In the genomic region with DNA sequence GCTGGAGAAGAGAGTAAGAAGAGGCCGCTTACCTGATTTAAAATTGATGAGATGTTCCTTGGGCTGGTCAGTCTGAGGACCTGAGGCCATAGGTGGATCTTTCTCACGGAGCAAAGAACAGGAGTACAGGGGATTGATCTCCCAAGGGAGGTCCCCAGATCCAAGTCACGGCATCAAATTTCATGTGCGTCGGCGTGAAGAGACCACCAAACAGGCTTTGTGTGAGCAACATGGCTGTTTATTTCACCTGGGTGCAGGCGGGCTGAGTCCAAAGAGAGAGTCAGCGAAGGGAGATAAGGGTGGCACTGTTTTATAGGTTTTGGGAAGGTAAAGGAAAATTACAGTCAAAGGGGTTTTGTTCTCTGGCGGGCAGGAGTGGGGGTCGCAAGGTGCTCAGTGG, we compare ENCODE assay signal across 6 cellular contexts.
DNase-seq lines count a peak whose midpoint lies in the region; ATAC-seq and TF ChIP-seq lines count a peak whose summit lies in the region.
"Not testable (repeated sequence)": the region's sequence is repeated elsewhere in the genome, so short reads cannot be mapped to it uniquely, and the experiment has no call there.

No MANE protein-coding gene starts in this region.

- not testable (repeated sequence) for H3K27me3 Mint-ChIP-seq in GM23338 (ENCODE audit: insufficient read depth, low read depth, poor library complexity); WTC11 (ENCODE audit: low read depth); nephron progenitor cell (ENCODE audit: low read depth, poor library complexity)
- peaks cover 22% of the 10 kb centered on the region for H3K27me3 Mint-ChIP-seq in type B pancreatic cell

- H3K36me3 Mint-ChIP-seq in GM23338 (ENCODE audit: low read depth); nephron progenitor cell (ENCODE audit: low read depth): not testable (repeated sequence)
- H3K36me3 Mint-ChIP-seq in WTC11 (peaks cover 24% of the 10 kb centered on the region), type B pancreatic cell (peaks cover 17% of the 10 kb centered on the region)

- H2AFZ ChIP-seq in GM23338, result not testable (repeated sequence)

- H3K27ac Mint-ChIP-seq in GM23338, result not testable (repeated sequence)
- H3K27ac Mint-ChIP-seq in WTC11, result peak overlapping the region; percentile 91
- peak overlapping the region; percentile 7 for H3K27ac Mint-ChIP-seq in nephron progenitor cell
- peak overlapping the region; percentile 82 for H3K27ac Mint-ChIP-seq in type B pancreatic cell

- H3K79me2 ChIP-seq in GM23338 (replicated peaks; ENCODE audit: insufficient read depth), result not testable (repeated sequence)

- H3K4me1 ChIP-seq in GM23338 (ENCODE audit: insufficient read depth) (peaks cover 13% of the 10 kb centered on the region), HUES48 (ENCODE audit: control insufficient read depth, insufficient read depth, low read length) (peaks cover 39% of the 10 kb centered on the region)

- H3K4me2 ChIP-seq in GM23338, result peak overlapping the region; percentile 48

- not testable (repeated sequence) for H3K9me3 ChIP-seq in HUES48 (ENCODE audit: control insufficient read depth, insufficient read depth, low read length)

- not testable (repeated sequence) for H3K9me2 ChIP-seq in GM23338 (ENCODE audit: insufficient read depth)

- H3K4me3 Mint-ChIP-seq in GM23338, nephron progenitor cell: not testable (repeated sequence)
- H3K4me3 Mint-ChIP-seq in WTC11, result peak overlapping the region; percentile 73
- peak overlapping the region; percentile 78 for H3K4me3 Mint-ChIP-seq in type B pancreatic cell

- TF ChIP-seq CTCF in GM23338 (conservative IDR thresholded peaks at IDR 0.05; ENCODE audit: low read depth in 2 of 2); WTC11 (IDR thresholded peaks at IDR 0.05); nephron progenitor cell (IDR thresholded peaks at IDR 0.05); type B pancreatic cell (conservative IDR thresholded peaks at IDR 0.05): not testable (repeated sequence)

- not testable (repeated sequence) for H3K27me3 ChIP-seq in GM23338 (ENCODE audit: insufficient read depth); HUES48 (ENCODE audit: control insufficient read depth, insufficient read depth, low read length)

- peaks cover 11% of the 10 kb centered on the region for H3K4me1 Mint-ChIP-seq in GM23338
- H3K4me1 Mint-ChIP-seq in WTC11, result peaks cover 81% of the 10 kb centered on the region
- H3K4me1 Mint-ChIP-seq in nephron progenitor cell; type B pancreatic cell (ENCODE audit: unreplicated experiment): not testable (repeated sequence)

- not testable (repeated sequence) for H4K20me1 ChIP-seq in GM23338 (replicated peaks; ENCODE audit: insufficient read depth)

- peak overlapping the region; percentile 66; the same call in 1 of the 2 replicates for H3K9ac ChIP-seq in HUES48 (ENCODE audit: low read depth, low read length)

- H3K27ac ChIP-seq in GM23338 (ENCODE audit: low read depth), result peak overlapping the region; percentile 74; the same call in 1 of the 2 replicates
- H3K27ac ChIP-seq in HUES48 (ENCODE audit: low read depth, low read length), result not testable (repeated sequence)

- H3K9me3 Mint-ChIP-seq in GM23338, WTC11, nephron progenitor cell, type B pancreatic cell: not testable (repeated sequence)

- CTCF ChIA-PET in WTC11 (lab: Charles Lee), result not testable (repeated sequence)

- H3K4me3 ChIP-seq in GM23338, result peak overlapping the region; percentile 44; the same call in 1 of the 2 replicates
- peak overlapping the region; percentile 64 for H3K4me3 ChIP-seq in HUES48 (ENCODE audit: low read depth, low read length)
- peak overlapping the region; percentile 53 for H3K4me3 ChIP-seq in iPS-11a (ENCODE audit: low read depth, low read length)

- not testable (repeated sequence) for H3K36me3 ChIP-seq in GM23338 (ENCODE audit: insufficient read depth); HUES48 (ENCODE audit: control insufficient read depth, insufficient read depth, low read length)

- POLR2A ChIA-PET in WTC11 (lab: Charles Lee), result not testable (repeated sequence)

- H3F3A ChIP-seq in GM23338 (replicated peaks; ENCODE audit: low read depth), result not testable (repeated sequence)

- not testable (repeated sequence) for ATAC-seq in GM23338, WTC11

- not testable (repeated sequence) for DNase-seq in GM23338 (ENCODE audit: low spot score); WTC11 (ENCODE audit: low spot score); nephron progenitor cell; type B pancreatic cell (ENCODE audit: extremely low spot score, unreplicated experiment)

TF ChIP-seq in WTC11, 78 proteins besides CTCF, POLR2A, EP300 and RAD21:
- TF ChIP-seq TEAD1 (CRISPR knock-in tag; IDR thresholded peaks at IDR 0.05), result 0 out of 2 replicates have a peak, but pooled peaks have one; percentile 26
